17 cellular contexts compared by ENCODE assay signal in the genomic region with DNA sequence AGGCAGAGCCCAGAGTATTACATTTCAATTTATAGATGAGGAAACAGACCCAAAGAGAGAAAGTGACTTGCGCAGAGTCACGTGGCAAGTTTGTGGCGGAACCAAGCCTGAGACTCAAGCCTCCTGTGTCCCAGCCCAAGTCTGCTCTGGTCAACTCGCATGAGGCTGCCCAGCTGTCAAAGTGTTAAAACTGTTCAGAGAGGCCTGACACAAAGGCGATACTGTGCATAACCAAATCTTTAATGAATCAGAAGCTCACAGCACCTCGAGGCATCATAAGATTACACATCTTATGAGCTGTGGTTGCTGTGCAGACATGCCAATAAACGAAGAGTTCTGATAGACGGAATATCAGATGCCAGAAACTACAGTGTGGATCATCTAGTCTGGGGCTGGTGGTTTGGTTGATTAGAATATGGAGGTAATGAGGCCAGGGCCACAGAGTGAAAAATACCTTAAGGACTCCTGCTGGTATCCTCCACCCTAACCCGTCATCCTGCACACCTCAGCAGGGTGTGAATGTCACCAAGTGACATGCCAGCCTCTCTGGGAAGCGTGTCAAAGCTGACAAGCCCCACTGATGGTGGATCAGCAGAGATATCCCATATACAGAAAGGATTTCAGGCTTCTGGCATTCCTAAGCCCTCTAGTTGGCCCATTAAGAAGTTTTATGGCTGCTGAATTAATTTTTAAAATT. TPM values are rescaled to one million over a fixed set of nuclear protein-coding genes. Genes with fewer than 3 reads are reported as not detected.
DNase-seq lines count a peak whose midpoint lies in the region; TF ChIP-seq lines count a peak whose summit lies in the region.
"Had no signal": no experiment of that assay in that cellular context is flagged by ENCODE, and none has a peak within 500 bp of the region (broad histone marks: within the 10 kb centered on the region; RNA-seq: fewer than 3 reads in every experiment).

No MANE protein-coding gene starts in this region.

- H3K27me3 ChIP-seq in mammary epithelial cell (ENCODE audit: insufficient read depth, low read length) (no peaks in the 10 kb centered on the region), breast epithelium (no peaks in the 10 kb centered on the region), neural cell (ENCODE audit: insufficient read depth, low read depth, low read length) (no peaks in the 10 kb centered on the region), osteoblast (ENCODE audit: insufficient read depth, low read length) (peaks cover 6% of the 10 kb centered on the region)
- H3K27me3 ChIP-seq: BLaER1 treated with 17β-estradiol and CSF1 and Interleukin-3, amounts not matched to agents 10 nM and 100 nM had no signal

- TF ChIP-seq POLR2A in breast epithelium (IDR thresholded peaks at IDR 0.05), result no peak

- H3K9me3 ChIP-seq in mammary epithelial cell (replicated peaks; ENCODE audit: insufficient read depth, low read length), result no peaks in the 10 kb centered on the region
- no peaks in the 10 kb centered on the region for H3K9me3 ChIP-seq in breast epithelium
- H3K9me3 ChIP-seq in neural cell (ENCODE audit: low read length), result no peaks in the 10 kb centered on the region
- H3K9me3 ChIP-seq in osteoblast (ENCODE audit: low read depth, low read length), result no peaks in the 10 kb centered on the region
- H3K9me3 ChIP-seq: BLaER1 treated with 17β-estradiol and CSF1 and Interleukin-3, amounts not matched to agents 10 nM and 100 nM had no signal

- H3K79me2 ChIP-seq in mammary epithelial cell (ENCODE audit: insufficient read depth, low read length) (no peaks in the 10 kb centered on the region), neural cell (replicated peaks; ENCODE audit: insufficient read depth, low read length) (no peaks in the 10 kb centered on the region), osteoblast (ENCODE audit: insufficient read depth, low read length) (no peaks in the 10 kb centered on the region)

- TF ChIP-seq CTCF in mammary epithelial cell (conservative IDR thresholded peaks at IDR 0.05 in 1 of 2, IDR thresholded peaks at IDR 0.05 in 1 of 2; ENCODE audit: extremely low read depth in 1 of 2, insufficient read depth in 1 of 2, low read depth in 1 of 2, low read length in 2 of 2) (no peak), breast epithelium (IDR thresholded peaks at IDR 0.05) (no peak), neural cell (IDR thresholded peaks at IDR 0.05; ENCODE audit: poor library complexity, severe bottlenecking) (no peak), type B pancreatic cell (conservative IDR thresholded peaks at IDR 0.05) (no peak), osteoblast (IDR thresholded peaks at IDR 0.05; ENCODE audit: extremely low read depth, low read depth, low read length) (no peak)

- DNase-seq in mammary epithelial cell, result peak; percentile 94
- no peak for DNase-seq in breast epithelium (ENCODE audit: low spot score in 2 of 2)
- peak; percentile 75 for DNase-seq in epithelial cell of prostate (ENCODE audit: low read depth, low spot score)
- DNase-seq in type B pancreatic cell (ENCODE audit: extremely low spot score, unreplicated experiment), result no peak
- no peak for DNase-seq in NCI-H1694 (lab: John Stamatoyannopoulos, UW)
- no peak for DNase-seq in osteoblast (ENCODE audit: insufficient read length, low spot score, missing footprints)
- no peak for DNase-seq in NCI-H510A (lab: John Stamatoyannopoulos, UW)
- DNase-seq: DMS153, H9, MM.1S, NCI-H1105, NCI-H1930, NCI-H2171 treated with DMSO at 0.1 percent for 48 hours, NCI-H510A treated with DMSO at 0.1 percent for 48 hours had no signal

- H3K9ac ChIP-seq in mammary epithelial cell (ENCODE audit: insufficient read depth, low read length), result peak overlapping the region; percentile 39
- no peak overlapping the region for H3K9ac ChIP-seq in neural cell (ENCODE audit: low read length)
- H3K9ac ChIP-seq: BLaER1 treated with 17β-estradiol and CSF1 and Interleukin-3, amounts not matched to agents 10 nM and 100 nM had no signal

- H2AFZ ChIP-seq in mammary epithelial cell (ENCODE audit: low read depth, low read length) (peak overlapping the region; percentile 24), neural cell (ENCODE audit: low read depth, low read length) (no peak overlapping the region), osteoblast (ENCODE audit: low read length) (no peak overlapping the region)

- peak overlapping the region; percentile 72 for H3K27ac Mint-ChIP-seq in type B pancreatic cell

- H3K4me3 Mint-ChIP-seq in type B pancreatic cell, result no peak overlapping the region
- H3K4me3 Mint-ChIP-seq: H9 had no signal

- peaks cover 12% of the 10 kb centered on the region for H3K27me3 Mint-ChIP-seq in type B pancreatic cell

- H3K36me3 Mint-ChIP-seq in type B pancreatic cell, result no peaks in the 10 kb centered on the region

- H3K4me3 ChIP-seq in mammary epithelial cell (replicated peaks in 1 of 3; ENCODE audit: insufficient read depth in 1 of 3, low read depth in 2 of 3, low read length in 3 of 3) (no peak overlapping the region), breast epithelium (no peak overlapping the region), neural cell (ENCODE audit: low read length) (no peak overlapping the region), osteoblast (ENCODE audit: insufficient read depth, low read length) (no peak overlapping the region)
- H3K4me3 ChIP-seq: BLaER1 treated with 17β-estradiol and CSF1 and Interleukin-3, amounts not matched to agents 10 nM and 100 nM had no signal

- TF ChIP-seq EP300 in neural cell (conservative IDR thresholded peaks at IDR 0.05; ENCODE audit: poor library complexity, severe bottlenecking), result peak; percentile 50

- TF ChIP-seq RAD21 in neural cell (conservative IDR thresholded peaks at IDR 0.05), result no peak

- H3K9me2 ChIP-seq in neural cell (ENCODE audit: insufficient read depth, low read length), result no peaks in the 10 kb centered on the region

- H3K9me3 Mint-ChIP-seq in type B pancreatic cell, result no peaks in the 10 kb centered on the region
- H3K9me3 Mint-ChIP-seq: H9 had no signal

- 25% methylated on average over 9 of the region's 10 CpGs for WGBS in mammary epithelial cell (ENCODE audit: low coverage, missing lambda C conversion rate)

- BruUV-seq in mammary epithelial cell (replicated peaks; lab: Mats Ljungman, UMichigan), result no TSS peak

- no peaks in the 10 kb centered on the region for H3F3A ChIP-seq in neural cell (ENCODE audit: insufficient read depth, low read length, poor library complexity, severe bottlenecking)

- peaks cover 12% of the 10 kb centered on the region for H3K4me1 Mint-ChIP-seq in type B pancreatic cell (ENCODE audit: unreplicated experiment)

- in situ Hi-C loops in mammary epithelial cell (cut with MboI; ENCODE audit: low sequenced_read_pairs in 2 of 2), result no loop called here

- intact Hi-C loops in mammary epithelial cell (cut with micrococcal nuclease), result no loop called here
- intact Hi-C loops in breast epithelium (cut with DNase I; ENCODE audit: low total_unique reads), result no loop called here

- H3K4me1 ChIP-seq in mammary epithelial cell (ENCODE audit: insufficient read depth, low read length) (peaks cover 25% of the 10 kb centered on the region), breast epithelium (no peaks in the 10 kb centered on the region), osteoblast (ENCODE audit: insufficient read depth, low read length) (no peaks in the 10 kb centered on the region)

- H3K4me2 ChIP-seq in mammary epithelial cell (ENCODE audit: insufficient read depth, low read depth, low read length), result peak overlapping the region; percentile 49
- H3K4me2 ChIP-seq in neural cell (ENCODE audit: low read length), result no peak overlapping the region
- no peak overlapping the region for H3K4me2 ChIP-seq in osteoblast (ENCODE audit: insufficient read depth, low read length)
- H3K4me2 ChIP-seq: BLaER1 treated with 17β-estradiol and CSF1 and Interleukin-3, amounts not matched to agents 10 nM and 100 nM had no signal

- H3K36me3 ChIP-seq in mammary epithelial cell (ENCODE audit: insufficient read depth, low read length) (peaks cover 2% of the 10 kb centered on the region), breast epithelium (no peaks in the 10 kb centered on the region), neural cell (ENCODE audit: insufficient read depth, low read length) (no peaks in the 10 kb centered on the region), osteoblast (ENCODE audit: insufficient read depth, low read length) (no peaks in the 10 kb centered on the region)
- H3K36me3 ChIP-seq: BLaER1 treated with 17β-estradiol and CSF1 and Interleukin-3, amounts not matched to agents 10 nM and 100 nM had no signal

- peak overlapping the region; percentile 62 for H3K27ac ChIP-seq in mammary epithelial cell (ENCODE audit: insufficient read depth, low read depth, low read length)
- peak overlapping the region in 1 of 2 donors; percentile 23 for H3K27ac ChIP-seq in breast epithelium
- peak overlapping the region; percentile 78 for H3K27ac ChIP-seq in epithelial cell of prostate
- H3K27ac ChIP-seq in neural cell (ENCODE audit: low read length), result no peak overlapping the region
- no peak overlapping the region for H3K27ac ChIP-seq in osteoblast (ENCODE audit: low read depth, low read length)
- H3K27ac ChIP-seq: 22Rv1; BLaER1 treated with 17β-estradiol and CSF1 and Interleukin-3, amounts not matched to agents 10 nM and 100 nM had no signal

- dilution Hi-C loops in mammary epithelial cell (cut with HindIII; ENCODE audit: low sequenced_read_pairs), result no loop called here

- H4K20me1 ChIP-seq in mammary epithelial cell (ENCODE audit: insufficient read depth, low read length) (no peaks in the 10 kb centered on the region), neural cell (ENCODE audit: insufficient read depth) (no peaks in the 10 kb centered on the region), osteoblast (ENCODE audit: insufficient read depth, low read length) (no peaks in the 10 kb centered on the region)
- H4K20me1 ChIP-seq: BLaER1 treated with 17β-estradiol and CSF1 and Interleukin-3, amounts not matched to agents 10 nM and 100 nM had no signal

- CTCF ChIA-PET in mammary epithelial cell (lab: Charles Lee; ENCODE audit: low non-redundant PET), result interaction anchor here (0.5 kb wide), 1 partner anchor 46 kb away, joined by 3 read pairs; no protein-coding TSS in a partner anchor

TF ChIP-seq in neural cell, 6 proteins besides CTCF, POLR2A, EP300 and RAD21 (continues in another document):
- TF ChIP-seq MXI1 (conservative IDR thresholded peaks at IDR 0.05; ENCODE audit: poor library complexity, severe bottlenecking) (no peak), TAF1 (IDR thresholded peaks at IDR 0.05; ENCODE audit: low read depth) (no peak)

RNA-seq across cellular contexts. Expression of a gene that starts 42.2 kb away (rescaled TPM):
- total RNA-seq in mammary epithelial cell, result 1 to 10 TPM in 1 of 2 donors, under 1 TPM in 1; 0.83 to 1.3 TPM
- polyA plus RNA-seq in mammary epithelial cell, result 0.19 TPM
- not detected for polyA minus RNA-seq in mammary epithelial cell
- 1 to 10 TPM in 2 of 3 donors, not detected in 1; 1.3 to 2.6 TPM for total RNA-seq in breast epithelium
- not detected in 2 replicates for polyA plus RNA-seq in neural cell
- not detected in 2 replicates for polyA minus RNA-seq in neural cell
- total RNA-seq in type B pancreatic cell (ENCODE audit: low replicate concordance), result 21.3 and 63.9 TPM in 2 replicates
- total RNA-seq in osteoblast, result not detected in 2 replicates

RNA-seq across cellular contexts. Expression of a gene that starts 52.0 kb away (rescaled TPM):
- 100 to 1,000 TPM; 102 to 201 TPM for total RNA-seq in mammary epithelial cell
- 155 TPM for polyA plus RNA-seq in mammary epithelial cell
- 253 TPM for polyA minus RNA-seq in mammary epithelial cell
- total RNA-seq in breast epithelium, result 10 to 100 TPM in 2 of 3 donors, under 1 TPM in 1; 0.96 to 22.5 (median 12.1) TPM
- polyA plus RNA-seq in neural cell, result not detected in 2 replicates
- not detected in 2 replicates for polyA minus RNA-seq in neural cell
- 7.6 and 30.7 TPM in 2 replicates for total RNA-seq in type B pancreatic cell (ENCODE audit: low replicate concordance)
- total RNA-seq in osteoblast, result under 0.01 TPM in 2 replicates

Comparison
In these comparisons a context has a peak if more than half of its experiments do, and no peak if none do; other contexts are left out.
1. DNase-seq: peak in mammary epithelial cell (single experiment) and epithelial cell of prostate (single experiment); none in breast epithelium (0 of 2), type B pancreatic cell (single experiment), NCI-H1694 (single experiment), osteoblast (single experiment) and NCI-H510A (single experiment).
2. H3K27ac ChIP-seq: peak in mammary epithelial cell (single experiment) and epithelial cell of prostate (single experiment); none in neural cell (single experiment) and osteoblast (single experiment).